ENCODE assay signal across 12 cellular contexts in the genomic region with DNA sequence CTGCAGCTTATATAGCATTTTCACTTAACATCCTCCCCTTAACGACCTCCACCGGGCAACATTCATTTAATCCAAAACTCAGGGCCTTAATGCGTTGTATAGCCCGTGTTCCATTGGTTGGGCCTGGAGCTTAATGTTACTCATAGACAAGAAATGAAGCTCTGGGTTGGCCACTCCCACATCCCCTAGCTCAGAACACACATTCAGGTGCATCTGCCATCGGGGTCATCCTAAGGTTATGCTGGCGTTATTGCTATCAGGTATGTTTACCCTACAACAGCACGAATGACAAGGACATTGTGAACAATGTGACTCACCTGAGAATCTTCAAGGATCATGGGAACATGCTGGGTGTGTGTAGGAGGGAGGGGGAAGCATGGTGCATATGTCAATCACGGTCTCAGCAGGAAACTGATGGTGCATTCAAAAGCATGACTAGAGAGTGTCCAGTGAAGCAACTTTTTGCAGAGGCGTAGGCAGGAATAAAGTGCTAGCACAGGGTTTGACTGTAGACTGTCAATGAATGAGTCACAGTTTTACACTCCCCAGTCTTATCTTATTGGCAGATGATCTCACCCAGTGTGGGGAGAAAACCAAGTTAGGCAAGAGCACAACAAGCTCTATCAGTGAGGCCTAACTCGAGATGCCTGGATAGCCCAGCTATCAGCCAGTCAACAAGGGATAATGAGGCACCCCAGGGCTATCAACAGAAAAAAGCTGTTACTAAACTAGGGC.
DNase-seq lines count a peak whose midpoint lies in the region; ATAC-seq, FAIRE-seq and TF ChIP-seq lines count a peak whose summit lies in the region.
"Had no signal": no experiment of that assay in that cellular context is flagged by ENCODE, and none has a peak within 500 bp of the region (broad histone marks: within the 10 kb centered on the region; RNA-seq: fewer than 3 reads in every experiment).

No MANE protein-coding gene starts in this region.

- H3K27ac ChIP-seq in esophagus (ENCODE audit: low read depth in 2 of 2, low read length in 1 of 2) (peak overlapping the region; percentile 95 to 97), pancreas (no peak overlapping the region), thyroid gland (no peak overlapping the region)

- H3K36me3 ChIP-seq in esophagus (ENCODE audit: control insufficient read depth in 2 of 2, insufficient read depth in 2 of 2, low read length in 1 of 2), result no peaks in the 10 kb centered on the region
- H3K36me3 ChIP-seq in pancreas, result no peaks in the 10 kb centered on the region
- no peaks in the 10 kb centered on the region for H3K36me3 ChIP-seq in thyroid gland

- DNase-seq in GM03348 (ENCODE audit: low spot score) (peak; percentile 89), NB4 (ENCODE audit: low read depth) (peak; percentile 88), pancreas (no peak), thyroid gland (no peak), cortex of kidney (lab: John Stamatoyannopoulos, UW) (no peak)
- DNase-seq: activated CD4-positive, CD25-positive, alpha-beta regulatory T cell treated with anti-CD3 and anti-CD28 coated beads, Interleukin-2, amount 50 U/mL, for 72 hours; effector memory CD8-positive, alpha-beta T cell; naive B cell; NCI-H1694 had no signal

- no peak for FAIRE-seq in pancreas (lab: Jason Lieb, UNC)

- TF ChIP-seq CTCF in NB4 (IDR thresholded peaks at IDR 0.05; ENCODE audit: low read depth, low read length), result no peak
- TF ChIP-seq CTCF in pancreas (IDR thresholded peaks at IDR 0.05), result no peak
- no peak for TF ChIP-seq CTCF in thyroid gland (IDR thresholded peaks at IDR 0.05)

- peaks cover 0 to 15% of the 10 kb centered on the region in 2 donors for H3K4me1 ChIP-seq in esophagus (ENCODE audit: control insufficient read depth in 2 of 2, insufficient read depth in 2 of 2, low read length in 1 of 2)
- H3K4me1 ChIP-seq in pancreas, result no peaks in the 10 kb centered on the region
- H3K4me1 ChIP-seq in thyroid gland, result no peaks in the 10 kb centered on the region

- WGBS in esophagus, 2 donors, result 51 to 55% methylated on average over 10 of the region's 10 CpGs
- 60 to 68% methylated on average over 10 of the region's 10 CpGs for WGBS in pancreas, 2 donors
- 73 to 80% methylated on average over 10 of the region's 10 CpGs for WGBS in thyroid gland, 2 donors

- H3K4me3 ChIP-seq in NB4 (ENCODE audit: low read depth, low read length) (no peak overlapping the region), esophagus (ENCODE audit: low read depth in 1 of 2, low read length in 2 of 2) (no peak overlapping the region), pancreas (no peak overlapping the region), thyroid gland (replicated peaks in 1 of 3) (no peak overlapping the region)

- H3K27me3 ChIP-seq in esophagus (ENCODE audit: control insufficient read depth in 1 of 2, insufficient read depth in 2 of 2, low read length in 2 of 2) (no peaks in the 10 kb centered on the region), pancreas (no peaks in the 10 kb centered on the region), thyroid gland (no peaks in the 10 kb centered on the region)

- intact Hi-C loops in pancreas (cut with DNase I) (no loop called here), thyroid gland (cut with DNase I) (no loop called here)

- ATAC-seq in pancreas, result peak in 3 of 4 donors; percentile 65 to 91 (median 85)
- no peak for ATAC-seq in GM21528 (IDR thresholded peaks at IDR 0.05; ENCODE audit: low FRiP score, unreplicated experiment)
- no peak for ATAC-seq in GM21423 (IDR thresholded peaks at IDR 0.05; ENCODE audit: unreplicated experiment)
- ATAC-seq: effector memory CD8-positive, alpha-beta T cell had no signal

- TF ChIP-seq POLR2A in NB4 (IDR thresholded peaks at IDR 0.05; ENCODE audit: extremely low read depth, insufficient read length) (no peak), thyroid gland (IDR thresholded peaks at IDR 0.05) (no peak)

- H3K9me3 ChIP-seq in esophagus (ENCODE audit: control insufficient read depth in 2 of 2, insufficient read depth in 1 of 2, low read depth in 1 of 2, low read length in 1 of 2), result no peaks in the 10 kb centered on the region
- H3K9me3 ChIP-seq in pancreas, result no peaks in the 10 kb centered on the region
- no peaks in the 10 kb centered on the region for H3K9me3 ChIP-seq in thyroid gland

Comparison
In these comparisons a context has a peak if more than half of its experiments do, and no peak if none do; other contexts are left out.
1. DNase-seq: peak in GM03348 (single experiment) and NB4 (single experiment); none in pancreas (0 of 6), thyroid gland (0 of 2) and cortex of kidney (single experiment).
2. H3K27ac ChIP-seq: peak in esophagus (2 of 2); none in pancreas (0 of 4) and thyroid gland (0 of 3).
3. ATAC-seq: peak in pancreas (3 of 4); none in GM21528 (single experiment) and GM21423 (single experiment).